Comparison of ENCODE assay signal across 23 cellular contexts in the genomic region with DNA sequence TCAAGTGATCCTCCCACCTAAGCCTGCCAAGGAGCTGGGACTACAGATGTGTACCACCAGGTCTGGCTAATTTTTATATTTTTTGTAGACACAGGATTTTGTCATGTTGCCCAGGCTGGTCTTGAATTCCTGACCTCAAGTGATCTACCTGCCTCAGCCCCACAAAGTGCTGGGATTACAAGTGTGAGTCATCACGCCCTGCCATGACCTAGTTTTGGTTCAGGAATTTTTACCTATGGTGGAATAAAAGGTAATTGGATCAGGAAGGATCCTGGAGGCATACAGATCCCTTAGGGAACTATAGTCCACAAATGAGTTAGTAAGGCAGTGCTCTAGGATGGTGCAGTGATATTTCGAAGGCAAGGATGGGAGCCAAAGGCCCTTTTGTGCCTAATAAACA.
"Had no signal": no experiment of that assay in that cellular context is flagged by ENCODE, and none has a peak within 500 bp of the region (broad histone marks: within the 10 kb centered on the region; RNA-seq: fewer than 3 reads in every experiment).

No MANE protein-coding gene starts in this region.

- H3K9me3 Mint-ChIP-seq: activated B cell treated with CpG ODN at 0.5 μM for 24 hours; activated CD4-positive, alpha-beta T cell treated with anti-CD3 and anti-CD28 coated beads, Interleukin-2, amount 10 ng/mL, durations not matched to agents 24 days and 14 days; activated T-cell treated with anti-CD3 and anti-CD28 coated beads, Interleukin-2, amount 50 U/mL, for 24 hours; activated T-helper 1 cell treated with anti-CD3 and anti-CD28 coated beads, Interleukin-12 subunit alpha, Interleukin-12 subunit beta, Interleukin-2, Interleukin-4 antibody, amounts not matched to agents 30 ng/mL and 10 ng/mL and 1 ng/mL, durations not matched to agents 14 hours and 24 hours and 36 hours; brain had no signal

- H3K4me1 Mint-ChIP-seq: activated B cell treated with CpG ODN at 0.5 μM for 24 hours; activated CD4-positive, alpha-beta T cell treated with anti-CD3 and anti-CD28 coated beads, Interleukin-2, amount 10 ng/mL, durations not matched to agents 24 days and 14 days; activated CD8-positive, alpha-beta memory T cell treated with anti-CD3 and anti-CD28 coated beads, Interleukin-2, amount 10 ng/mL, durations not matched to agents 7 days and 5 days; T-helper 17 cell had no signal

- H3K4me3 ChIP-seq: cardiac muscle cell had no signal

- H3K27ac Mint-ChIP-seq: activated B cell treated with CpG ODN at 0.5 μM for 24 hours; activated CD4-positive, alpha-beta T cell treated with anti-CD3 and anti-CD28 coated beads, Interleukin-2, amount 10 ng/mL, durations not matched to agents 24 days and 14 days; activated CD8-positive, alpha-beta memory T cell treated with anti-CD3 and anti-CD28 coated beads, Interleukin-2, amount 10 ng/mL, durations not matched to agents 7 days and 5 days; activated naive CD8-positive, alpha-beta T cell; activated T-cell treated with anti-CD3 and anti-CD28 coated beads, Interleukin-2, amount 50 U/mL, for 24 hours; activated T-helper 1 cell treated with anti-CD3 and anti-CD28 coated beads, Interleukin-12 subunit alpha, Interleukin-12 subunit beta, Interleukin-2, Interleukin-4 antibody, amounts not matched to agents 30 ng/mL and 10 ng/mL and 1 ng/mL, durations not matched to agents 14 hours and 24 hours and 36 hours; T-helper 17 cell had no signal

- H3K27me3 ChIP-seq: cardiac muscle cell had no signal

- H3K27me3 Mint-ChIP-seq: activated B cell treated with CpG ODN at 0.5 μM for 24 hours; activated CD4-positive, alpha-beta T cell treated with anti-CD3 and anti-CD28 coated beads, Interleukin-2, amount 10 ng/mL, durations not matched to agents 24 days and 14 days; activated CD8-positive, alpha-beta memory T cell treated with anti-CD3 and anti-CD28 coated beads, Interleukin-2, amount 10 ng/mL, durations not matched to agents 7 days and 5 days; activated naive CD8-positive, alpha-beta T cell; activated T-cell treated with anti-CD3 and anti-CD28 coated beads, Interleukin-2, amount 50 U/mL, for 24 hours; brain; T-helper 17 cell had no signal

- H3K4me3 Mint-ChIP-seq: activated B cell treated with CpG ODN at 0.5 μM for 24 hours; activated CD4-positive, alpha-beta T cell treated with anti-CD3 and anti-CD28 coated beads, Interleukin-2, amount 10 ng/mL, durations not matched to agents 24 days and 14 days; activated CD8-positive, alpha-beta memory T cell treated with anti-CD3 and anti-CD28 coated beads, Interleukin-2, amount 10 ng/mL, durations not matched to agents 7 days and 5 days; activated naive CD8-positive, alpha-beta T cell; activated T-cell treated with anti-CD3 and anti-CD28 coated beads, Interleukin-2, amount 50 U/mL, for 24 hours; activated T-helper 1 cell treated with anti-CD3 and anti-CD28 coated beads, Interleukin-12 subunit alpha, Interleukin-12 subunit beta, Interleukin-2, Interleukin-4 antibody, amounts not matched to agents 30 ng/mL and 10 ng/mL and 1 ng/mL, durations not matched to agents 14 hours and 24 hours and 36 hours; brain; T-helper 17 cell had no signal

- DNase-seq: activated B cell treated with CpG ODN at 0.5 μM for 24 hours; activated CD4-positive, alpha-beta T cell treated with anti-CD3 and anti-CD28 coated beads for 1 hour; activated CD4-positive, alpha-beta T cell treated with anti-CD3 and anti-CD28 coated beads, Interleukin-2, amount 10 ng/mL, durations not matched to agents 24 days and 14 days; activated CD4-positive, alpha-beta T cell treated with anti-CD3 and anti-CD28 coated beads, Interleukin-2, amount 50 U/mL, for 48 hours; activated CD8-positive, alpha-beta memory T cell treated with anti-CD3 and anti-CD28 coated beads, Interleukin-2, amount 10 ng/mL, durations not matched to agents 7 days and 5 days; activated effector memory CD4-positive, alpha-beta T cell treated with anti-CD3 and anti-CD28 coated beads, Interleukin-2, amount 50 U/mL, for 16 hours; activated naive CD4-positive, alpha-beta T cell treated with Interleukin-2 at 50 U/mL for 16 hours; activated T-cell treated with anti-CD3 and anti-CD28 coated beads, Interleukin-2, amount 50 U/mL, for 24 hours; amygdala; Kasumi-1; NCI-H1048; NCI-H146; NCI-H187 treated with DMSO at 0.1 percent for 48 hours; NCI-H2081 treated with DMSO at 0.1 percent for 48 hours; NCI-H446; NCI-H524; SHP77 treated with DMSO at 0.1 percent for 48 hours; T-helper 17 cell; T-helper 9 cell had no signal

- ATAC-seq: activated CD8-positive, alpha-beta memory T cell treated with anti-CD3 and anti-CD28 coated beads, Interleukin-2, amount 10 ng/mL, durations not matched to agents 7 days and 5 days; T-helper 17 cell had no signal

- H3K36me3 Mint-ChIP-seq: activated CD8-positive, alpha-beta memory T cell treated with anti-CD3 and anti-CD28 coated beads, Interleukin-2, amount 10 ng/mL, durations not matched to agents 7 days and 5 days; activated naive CD8-positive, alpha-beta T cell had no signal

- H3K27ac ChIP-seq: cardiac muscle cell had no signal
